In genomic region chr19:4380254-4380727, GRCh38 we compare ENCODE assay signal across 9 cellular contexts. TPM values are rescaled to one million over a fixed set of nuclear protein-coding genes. Genes with fewer than 3 reads are reported as not detected.
DNase-seq lines count a peak whose midpoint lies in the region; ATAC-seq and TF ChIP-seq lines count a peak whose summit lies in the region.
"Had no signal": no experiment of that assay in that cellular context is flagged by ENCODE, and none has a peak within 500 bp of the region (broad histone marks: within the 10 kb centered on the region; RNA-seq: fewer than 3 reads in every experiment).

No MANE protein-coding gene starts in this region.

- H3K27me3 ChIP-seq in body of pancreas (no peaks in the 10 kb centered on the region), vagina (no peaks in the 10 kb centered on the region), HAP-1 (ENCODE audit: low read depth) (no peaks in the 10 kb centered on the region)
- H3K27me3 ChIP-seq in naive thymus-derived CD4-positive, alpha-beta T cell (ENCODE audit: control insufficient read depth in 2 of 2, insufficient read depth in 2 of 2, low read length in 2 of 2) = no peaks in the 10 kb centered on the region

- H3K36me3 ChIP-seq in body of pancreas (replicated peaks in 1 of 2; ENCODE audit: insufficient read depth in 1 of 2, low read depth in 2 of 2) = no peaks in the 10 kb centered on the region
- H3K36me3 ChIP-seq in naive thymus-derived CD4-positive, alpha-beta T cell (ENCODE audit: control insufficient read depth in 2 of 3, insufficient read depth in 3 of 3, low read length in 3 of 3) = peaks cover 0 to 15% (median 3%) of the 10 kb centered on the region in 3 experiments
- peaks cover 0 to 7% of the 10 kb centered on the region in 2 donors for H3K36me3 ChIP-seq in vagina
- H3K36me3 ChIP-seq in HAP-1 (replicated peaks) = no peaks in the 10 kb centered on the region

- in situ Hi-C loops in HAP-1 (cut with MboI; ENCODE audit: low sequenced_read_pairs) = no loop called here

- CTCF ChIA-PET in activated CD8-positive, alpha-beta memory T cell treated with anti-CD3 and anti-CD28 coated beads, Interleukin-2, amount 10 ng/mL, durations not matched to agents 7 days and 5 days (lab: Charles Lee) = interaction anchor here (1.0 to 2.3 kb wide), 7 partner anchors 10 to 253 kb away, joined by 3 to 9 read pairs (median 4); partner anchors contain the start of genes MPND and SH3GL1
- CTCF ChIA-PET in naive thymus-derived CD4-positive, alpha-beta T cell (lab: Charles Lee) = interaction anchor here (0.6 kb wide), 1 partner anchor 78 kb away, joined by 3 read pairs; no protein-coding TSS in a partner anchor

- H3K27ac Mint-ChIP-seq in activated CD8-positive, alpha-beta memory T cell treated with anti-CD3 and anti-CD28 coated beads, Interleukin-2, amount 10 ng/mL, durations not matched to agents 7 days and 5 days = peak overlapping the region; percentile 82
- H3K27ac Mint-ChIP-seq in naive thymus-derived CD4-positive, alpha-beta T cell = peak overlapping the region; percentile 92 to 97 (median 95)

- H3K4me3 ChIP-seq in body of pancreas (no peak overlapping the region), vagina (no peak overlapping the region), HAP-1 (no peak overlapping the region)
- H3K4me3 ChIP-seq in naive thymus-derived CD4-positive, alpha-beta T cell (ENCODE audit: low read length) = peak overlapping the region; percentile 57
- H3K4me3 ChIP-seq: A549 had no signal

- intact Hi-C loops in body of pancreas (cut with DNase I) = no loop called here
- intact Hi-C loops in naive thymus-derived CD4-positive, alpha-beta T cell (cut with micrococcal nuclease) = loop anchor here (1.0 kb wide), 2 partner anchors 11 to 20 kb away; partner anchors contain the start of gene SH3GL1 (in 2 of the 2)
- intact Hi-C loops in vagina (cut with DNase I) = no loop called here

- H3K9me3 Mint-ChIP-seq in activated CD8-positive, alpha-beta memory T cell treated with anti-CD3 and anti-CD28 coated beads, Interleukin-2, amount 10 ng/mL, durations not matched to agents 7 days and 5 days (ENCODE audit: low read depth) = no peaks in the 10 kb centered on the region
- H3K9me3 Mint-ChIP-seq in naive thymus-derived CD4-positive, alpha-beta T cell = peaks cover 0 to 3% (median 0%) of the 10 kb centered on the region in 11 donors

- POLR2A ChIA-PET in naive thymus-derived CD4-positive, alpha-beta T cell (lab: Charles Lee) = interaction anchor here (0.6 to 4.3 kb wide), 6 partner anchors 9 to 52 kb away, joined by 3 to 13 read pairs (median 4); partner anchors contain the start of genes CHAF1A and SH3GL1

- peak; percentile 81 for DNase-seq in activated CD8-positive, alpha-beta memory T cell treated with anti-CD3 and anti-CD28 coated beads, Interleukin-2, amount 10 ng/mL, durations not matched to agents 7 days and 5 days
- DNase-seq in activated CD8-positive, alpha-beta memory T cell treated with anti-CD3 and anti-CD28 coated beads for 24 hours = no peak
- peak in 2 of 4 donors; percentile 21 to 36 for DNase-seq in body of pancreas
- DNase-seq in naive thymus-derived CD4-positive, alpha-beta T cell = peak in 7 of 9 donors; percentile 61 to 74 (median 65)
- DNase-seq in vagina (ENCODE audit: extremely low spot score in 2 of 2) = no peak
- no peak for DNase-seq in NCI-H1105 treated with DMSO at 0.1 percent for 48 hours (lab: John Stamatoyannopoulos, UW)
- no peak for DNase-seq in HAP-1 (ENCODE audit: low spot score in 2 of 2)
- DNase-seq in NCI-H2196 treated with DMSO at 0.1 percent for 48 hours (lab: John Stamatoyannopoulos, UW; ENCODE audit: unreplicated experiment) = no peak

- H3K4me1 ChIP-seq in body of pancreas (peaks cover 65% of the 10 kb centered on the region), vagina (peaks cover 66% of the 10 kb centered on the region), HAP-1 (peaks cover 10% of the 10 kb centered on the region)
- H3K4me1 ChIP-seq in naive thymus-derived CD4-positive, alpha-beta T cell (ENCODE audit: control insufficient read depth in 2 of 2, insufficient read depth in 2 of 2, low read length in 2 of 2) = peaks cover 27 to 38% of the 10 kb centered on the region in 2 donors

- H3K36me3 Mint-ChIP-seq in activated CD8-positive, alpha-beta memory T cell treated with anti-CD3 and anti-CD28 coated beads, Interleukin-2, amount 10 ng/mL, durations not matched to agents 7 days and 5 days = peaks cover 8% of the 10 kb centered on the region
- H3K36me3 Mint-ChIP-seq in naive thymus-derived CD4-positive, alpha-beta T cell = peaks cover 0 to 5% (median 0%) of the 10 kb centered on the region in 5 donors

- 44 to 66% methylated on average over 15 to 17 of the region's 17 CpGs for WGBS in body of pancreas, 2 donors

- no peaks in the 10 kb centered on the region for H3K27me3 Mint-ChIP-seq in activated CD8-positive, alpha-beta memory T cell treated with anti-CD3 and anti-CD28 coated beads, Interleukin-2, amount 10 ng/mL, durations not matched to agents 7 days and 5 days
- H3K27me3 Mint-ChIP-seq in naive thymus-derived CD4-positive, alpha-beta T cell = no peaks in the 10 kb centered on the region

- peaks cover 56% of the 10 kb centered on the region for H3K4me1 Mint-ChIP-seq in activated CD8-positive, alpha-beta memory T cell treated with anti-CD3 and anti-CD28 coated beads, Interleukin-2, amount 10 ng/mL, durations not matched to agents 7 days and 5 days
- peaks cover 34 to 63% (median 56%) of the 10 kb centered on the region in 7 donors for H3K4me1 Mint-ChIP-seq in naive thymus-derived CD4-positive, alpha-beta T cell

- H3K4me3 Mint-ChIP-seq in activated CD8-positive, alpha-beta memory T cell treated with anti-CD3 and anti-CD28 coated beads, Interleukin-2, amount 10 ng/mL, durations not matched to agents 7 days and 5 days = peak overlapping the region; percentile 66
- H3K4me3 Mint-ChIP-seq in naive thymus-derived CD4-positive, alpha-beta T cell = peak overlapping the region; percentile 78 to 94 (median 86)

- H3K27ac ChIP-seq in body of pancreas (peak overlapping the region; percentile 17 to 82 (median 48)), vagina (peak overlapping the region; percentile 68)
- H3K27ac ChIP-seq in naive thymus-derived CD4-positive, alpha-beta T cell (ENCODE audit: low read depth, low read length) = peak overlapping the region; percentile 68

- TF ChIP-seq POLR2A in body of pancreas (IDR thresholded peaks at IDR 0.05) (no peak), vagina (IDR thresholded peaks at IDR 0.05) (no peak)

- TF ChIP-seq CTCF in body of pancreas (IDR thresholded peaks at IDR 0.05) (no peak), vagina (IDR thresholded peaks at IDR 0.05) (no peak)

- H3K9me3 ChIP-seq in body of pancreas (no peaks in the 10 kb centered on the region), vagina (no peaks in the 10 kb centered on the region), HAP-1 (no peaks in the 10 kb centered on the region)
- H3K9me3 ChIP-seq in naive thymus-derived CD4-positive, alpha-beta T cell (ENCODE audit: control insufficient read depth in 2 of 3, low read length in 3 of 3) = no peaks in the 10 kb centered on the region
- H3K9me3 ChIP-seq: A549 had no signal

- ATAC-seq in activated CD8-positive, alpha-beta memory T cell treated with anti-CD3 and anti-CD28 coated beads, Interleukin-2, amount 10 ng/mL, durations not matched to agents 7 days and 5 days = peak; percentile 86
- no peak for ATAC-seq in body of pancreas
- ATAC-seq in naive thymus-derived CD4-positive, alpha-beta T cell = peak; percentile 85

RNA-seq across cellular contexts. Expression of gene SH3GL1, which starts 20.1 kb away (rescaled TPM):
- total RNA-seq in activated CD8-positive, alpha-beta memory T cell treated with anti-CD3 and anti-CD28 coated beads, Interleukin-2, amount 10 ng/mL, durations not matched to agents 7 days and 5 days = 10 to 100 TPM; 43.3 to 57.7 TPM
- total RNA-seq in body of pancreas (10 to 100 TPM; 20.4 to 22.6 TPM), vagina (65.6 TPM)
- total RNA-seq in naive thymus-derived CD4-positive, alpha-beta T cell = 10 to 100 TPM; 37.1 to 77.0 (median 38.6) TPM
- polyA plus RNA-seq in naive thymus-derived CD4-positive, alpha-beta T cell = 10 to 100 TPM; 11.9 to 22.8 TPM

RNA-seq across cellular contexts. Expression of gene CHAF1A, which starts 22.1 kb away (rescaled TPM):
- total RNA-seq in activated CD8-positive, alpha-beta memory T cell treated with anti-CD3 and anti-CD28 coated beads, Interleukin-2, amount 10 ng/mL, durations not matched to agents 7 days and 5 days = 100 to 1,000 TPM; 118 to 126 TPM
- 1 to 10 TPM; 3.4 to 6.3 TPM for total RNA-seq in body of pancreas
- 10 to 100 TPM; 10.1 to 71.2 (median 14.1) TPM for total RNA-seq in naive thymus-derived CD4-positive, alpha-beta T cell
- polyA plus RNA-seq in naive thymus-derived CD4-positive, alpha-beta T cell = 1 to 10 TPM; 3.2 to 5.5 TPM
- 21.4 TPM for total RNA-seq in vagina

RNA-seq across cellular contexts. Expression of gene MPND, which starts 36.9 kb away (rescaled TPM):
- total RNA-seq in activated CD8-positive, alpha-beta memory T cell treated with anti-CD3 and anti-CD28 coated beads, Interleukin-2, amount 10 ng/mL, durations not matched to agents 7 days and 5 days = 10 to 100 TPM; 24.1 to 25.4 TPM
- total RNA-seq in body of pancreas = 1 to 10 TPM in 1 of 2 donors, under 1 TPM in 1; 0.99 to 7.5 TPM
- total RNA-seq in naive thymus-derived CD4-positive, alpha-beta T cell = 10 to 100 TPM in 4 of 5 experiments, 1 to 10 TPM in 1; 9.5 to 24.4 (median 20.0) TPM
- 1 to 10 TPM; 4.0 to 6.7 TPM for polyA plus RNA-seq in naive thymus-derived CD4-positive, alpha-beta T cell
- 10.1 TPM for total RNA-seq in vagina

RNA-seq across cellular contexts. Expression of gene STAP2, which starts 41.7 kb away (rescaled TPM):
- total RNA-seq in activated CD8-positive, alpha-beta memory T cell treated with anti-CD3 and anti-CD28 coated beads, Interleukin-2, amount 10 ng/mL, durations not matched to agents 7 days and 5 days = 1 to 10 TPM; 8.8 to 9.6 TPM
- total RNA-seq in body of pancreas = 10 to 100 TPM; 17.9 to 31.0 TPM
- total RNA-seq in naive thymus-derived CD4-positive, alpha-beta T cell = 10 to 100 TPM in 1 of 5 experiments, 1 to 10 TPM in 4; 2.6 to 11.8 (median 4.5) TPM
- polyA plus RNA-seq in naive thymus-derived CD4-positive, alpha-beta T cell = 1 to 10 TPM; 2.4 to 4.9 TPM
- total RNA-seq in vagina = 29.2 TPM

Comparison
In these comparisons a context has a peak if more than half of its experiments do, and no peak if none do; other contexts are left out.
1. DNase-seq: peak in activated CD8-positive, alpha-beta memory T cell treated with anti-CD3 and anti-CD28 coated beads, Interleukin-2, amount 10 ng/mL, durations not matched to agents 7 days and 5 days (single experiment) and naive thymus-derived CD4-positive, alpha-beta T cell (7 of 9); none in activated CD8-positive, alpha-beta memory T cell treated with anti-CD3 and anti-CD28 coated beads for 24 hours (single experiment), vagina (0 of 2), NCI-H1105 treated with DMSO at 0.1 percent for 48 hours (single experiment), HAP-1 (0 of 2) and NCI-H2196 treated with DMSO at 0.1 percent for 48 hours (single experiment).
2. intact Hi-C loops: an anchor here in naive thymus-derived CD4-positive, alpha-beta T cell (1.0 kb wide); none called in body of pancreas and vagina.
3. Peak in every context shown above with its lines, with median percentiles within 50 percentile points of each other: H3K27ac ChIP-seq.